12 cellular contexts compared by ENCODE assay signal in the genomic region with DNA sequence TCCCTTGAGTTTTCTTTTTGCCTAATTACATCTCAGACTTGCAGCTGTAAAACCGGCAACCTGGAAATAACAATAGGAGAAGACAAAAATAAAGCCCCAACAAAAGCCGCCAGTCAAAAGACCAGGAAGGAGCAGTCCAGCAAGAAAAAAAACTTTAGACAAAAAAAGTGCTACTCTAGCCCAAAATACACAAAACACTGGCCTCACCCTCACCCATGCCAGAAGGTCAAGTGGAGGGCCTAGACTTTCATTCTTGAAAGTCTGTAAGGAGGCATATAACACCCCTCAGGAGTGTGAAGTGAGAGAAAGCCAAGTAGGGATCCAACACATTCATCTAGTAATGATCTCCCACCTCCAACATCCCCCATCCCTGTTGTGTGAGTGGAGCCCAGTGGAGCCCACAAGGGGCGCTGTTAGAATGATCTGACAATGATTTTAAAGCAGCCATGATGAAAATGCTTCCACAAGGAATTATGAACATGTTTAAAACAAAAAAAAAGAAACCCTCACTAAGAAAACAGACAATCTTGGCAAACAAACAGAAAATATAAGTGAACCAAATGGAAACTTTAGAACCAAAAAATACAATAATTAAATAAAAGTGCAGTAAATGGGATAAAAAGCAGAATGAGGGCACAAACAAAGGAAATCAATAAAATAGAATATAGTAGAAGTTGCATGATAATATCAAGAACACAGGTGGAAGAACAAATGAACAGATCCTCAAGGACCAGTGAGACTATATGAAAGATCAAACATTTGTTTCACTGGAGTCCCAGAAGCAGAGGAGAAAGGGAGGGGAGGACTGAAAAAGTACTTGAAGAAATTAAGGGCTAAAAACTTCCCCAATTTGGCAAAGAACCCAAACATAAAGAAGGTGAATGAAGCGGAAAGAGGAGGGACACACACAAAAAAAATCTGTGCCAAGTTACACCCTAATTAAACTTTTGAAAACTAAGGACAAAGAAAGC. TPM values are rescaled to one million over a fixed set of nuclear protein-coding genes. Genes with fewer than 3 reads are reported as not detected.
DNase-seq lines count a peak whose midpoint lies in the region; ATAC-seq, FAIRE-seq and TF ChIP-seq lines count a peak whose summit lies in the region.
"Had no signal": no experiment of that assay in that cellular context is flagged by ENCODE, and none has a peak within 500 bp of the region (broad histone marks: within the 10 kb centered on the region; RNA-seq: fewer than 3 reads in every experiment).

No MANE protein-coding gene starts in this region.

- H3K9ac ChIP-seq in SK-N-SH (no peak overlapping the region), K562 (ENCODE audit: insufficient read depth in 1 of 2, low read depth in 2 of 2, low read length in 2 of 2) (no peak overlapping the region)

- H3F3A ChIP-seq in SK-N-SH (replicated peaks; ENCODE audit: insufficient read depth) = no peaks in the 10 kb centered on the region

- peaks cover 47% of the 10 kb centered on the region for H3K4me1 Mint-ChIP-seq in osteocyte (ENCODE audit: unreplicated experiment)

- POLR2A ChIA-PET in SK-N-SH (lab: Yijun Ruan, JAX) = no interaction called here
- POLR2A ChIA-PET in HEK293 (lab: Yijun Ruan, JAX) = no interaction called here
- POLR2A ChIA-PET in K562 (lab: Yijun Ruan, JAX) = no interaction called here

- H3K27ac Mint-ChIP-seq in osteocyte (ENCODE audit: unreplicated experiment) = peak overlapping the region; percentile 31

- H3K27ac ChIP-seq in SK-N-SH (ENCODE audit: low read depth in 2 of 2, low read length in 1 of 2) = no peak overlapping the region
- H3K27ac ChIP-seq in HEK293 (ENCODE audit: extremely low read depth, low read depth, low read length) = no peak overlapping the region
- H3K27ac ChIP-seq in K562 (ENCODE audit: extremely low read depth, low read depth, low read length) = no peak overlapping the region
- H3K27ac ChIP-seq: right atrium auricular region had no signal

- H3K4me1 ChIP-seq in SK-N-SH (ENCODE audit: control insufficient read depth in 1 of 2, insufficient read depth in 2 of 2, low read depth in 1 of 2, low read length in 1 of 2) (peaks cover 3 to 23% of the 10 kb centered on the region in 2 experiments; a peak in 2 of 4 replicates), HEK293 (ENCODE audit: control insufficient read depth, insufficient read depth, low read length) (peaks cover 25% of the 10 kb centered on the region), K562 (replicated peaks in 1 of 2; ENCODE audit: control insufficient read depth in 2 of 2, insufficient read depth in 2 of 2, low read length in 2 of 2) (no peaks in the 10 kb centered on the region)

- H3K4me2 ChIP-seq in SK-N-SH (no peak overlapping the region), K562 (ENCODE audit: insufficient read depth, low read length) (no peak overlapping the region)

- peaks cover 5% of the 10 kb centered on the region for H3K9me3 Mint-ChIP-seq in osteocyte (ENCODE audit: unreplicated experiment)

- TF ChIP-seq EP300 in SK-N-SH (IDR thresholded peaks at IDR 0.05; ENCODE audit: borderline replicate concordance in 1 of 2, low read depth in 1 of 2, low read length in 1 of 2) (no peak), K562 (IDR thresholded peaks at IDR 0.05; ENCODE audit: low read length) (no peak)

- H3K36me3 Mint-ChIP-seq in osteocyte (ENCODE audit: unreplicated experiment) = peaks cover 4% of the 10 kb centered on the region

- H3K9me1 ChIP-seq in K562 (ENCODE audit: control insufficient read depth, insufficient read depth, low read length) = no peaks in the 10 kb centered on the region

- no TSS peak for BruUV-seq in K562 (replicated peaks; lab: Mats Ljungman, UMichigan)

- H3K9me2 ChIP-seq in SK-N-SH = no peaks in the 10 kb centered on the region

- H4K20me1 ChIP-seq in SK-N-SH (ENCODE audit: insufficient read depth) (no peaks in the 10 kb centered on the region; the same call in 1 of the 2 replicates), K562 (replicated peaks; ENCODE audit: control insufficient read depth, insufficient read depth, low read length) (no peaks in the 10 kb centered on the region)

- H3K27me3 ChIP-seq in SK-N-SH (ENCODE audit: insufficient read depth) = no peaks in the 10 kb centered on the region
- H3K27me3 ChIP-seq in K562 (ENCODE audit: control insufficient read depth in 2 of 2, insufficient read depth in 2 of 2, low read length in 2 of 2) = no peaks in the 10 kb centered on the region
- H3K27me3 ChIP-seq: right atrium auricular region had no signal

- H3K36me3 ChIP-seq in SK-N-SH (replicated peaks in 1 of 2; ENCODE audit: control insufficient read depth in 1 of 2, insufficient read depth in 2 of 2, low read length in 1 of 2) = peaks cover 0 to 5% of the 10 kb centered on the region in 2 experiments
- H3K36me3 ChIP-seq in HEK293 (ENCODE audit: control insufficient read depth in 2 of 2, insufficient read depth in 1 of 2, low read length in 2 of 2) = no peaks in the 10 kb centered on the region
- H3K36me3 ChIP-seq in K562 (ENCODE audit: control insufficient read depth, insufficient read depth, low read length) = no peaks in the 10 kb centered on the region
- H3K36me3 ChIP-seq: right atrium auricular region had no signal

- ATAC-seq in SK-N-SH treated with all-trans-retinoic acid at 6 μM for 48 hours = no peak
- no peak for ATAC-seq in K562

- no peak overlapping the region for H2AFZ ChIP-seq in SK-N-SH (ENCODE audit: low read depth)
- no peak overlapping the region for H2AFZ ChIP-seq in K562 (ENCODE audit: low read depth, low read length)

- H3K79me2 ChIP-seq in SK-N-SH (ENCODE audit: insufficient read depth) (peaks cover 85% of the 10 kb centered on the region), K562 (ENCODE audit: control insufficient read depth, insufficient read depth, low read length) (no peaks in the 10 kb centered on the region)

- H3K27me3 Mint-ChIP-seq in osteocyte (ENCODE audit: unreplicated experiment) = no peaks in the 10 kb centered on the region

- CTCF ChIA-PET in SK-N-SH (lab: Yijun Ruan, JAX) = no interaction called here
- CTCF ChIA-PET in HEK293 (lab: Yijun Ruan, JAX) = interaction anchor here (1.0 kb wide), 1 partner anchor 131 kb away, joined by 4 read pairs; no protein-coding TSS in a partner anchor
- CTCF ChIA-PET in K562 (lab: Yijun Ruan, JAX; ENCODE audit: low intra/inter-chr PET ratio) = interaction anchor here (0.6 kb wide), 1 partner anchor 13 kb away, joined by 3 read pairs; no protein-coding TSS in a partner anchor

- intact Hi-C loops in K562 (cut with micrococcal nuclease) = no loop called here

- H3K9me3 ChIP-seq in SK-N-SH = no peaks in the 10 kb centered on the region; the same call in 1 of the 2 replicates
- no peaks in the 10 kb centered on the region for H3K9me3 ChIP-seq in HEK293 (ENCODE audit: control insufficient read depth, insufficient read depth, low read depth, low read length)
- no peaks in the 10 kb centered on the region for H3K9me3 ChIP-seq in K562 (replicated peaks; ENCODE audit: control insufficient read depth, insufficient read depth, low read depth, low read length)
- H3K9me3 ChIP-seq: right atrium auricular region had no signal

- no peak for DNase-seq in SK-N-SH
- peak in 2 of 4 experiments; percentile 8 to 11 for DNase-seq in K562 (ENCODE audit: extremely low read depth in 1 of 4, low spot score in 3 of 4)
- DNase-seq in osteocyte (ENCODE audit: extremely low spot score, unreplicated experiment) = no peak
- DNase-seq in cerebellum (ENCODE audit: low spot score) = no peak
- DNase-seq in SHP77 treated with DMSO at 0.1 percent for 48 hours (lab: John Stamatoyannopoulos, UW) = no peak
- DNase-seq in NCI-H524 (lab: John Stamatoyannopoulos, UW) = no peak
- DNase-seq: GF-D8, NCI-H1417, T-helper 9 cell had no signal

- no peak overlapping the region for H3K4me3 Mint-ChIP-seq in osteocyte (ENCODE audit: unreplicated experiment)

- TF ChIP-seq POLR2A in K562 (conservative IDR thresholded peaks at IDR 0.05) = no peak

- in situ Hi-C loops in K562 (cut with MboI) = no loop called here

- peak; percentile 46 for FAIRE-seq in K562 (lab: Jason Lieb, UNC)

- TF ChIP-seq CTCF in SK-N-SH (IDR thresholded peaks at IDR 0.05) (0 out of 2 replicates have a peak, but pooled peaks have one; percentile 18), HEK293 (tag by site-specific recombination; IDR thresholded peaks at IDR 0.05) (no peak), K562 (IDR thresholded peaks at IDR 0.05 in 2 of 3, conservative IDR thresholded peaks at IDR 0.05 in 1 of 3; ENCODE audit: insufficient read depth in 2 of 3, low read depth in 1 of 3, low read length in 3 of 3) (peak in 2 of 3 experiments; percentile 27 to 34; a peak in 1 of 6 replicates), osteocyte (IDR thresholded peaks at IDR 0.05) (peak; percentile 14)

- TF ChIP-seq RAD21 in SK-N-SH (IDR thresholded peaks at IDR 0.05; ENCODE audit: low read length) (no peak), K562 (CRISPR knock-in tag; conservative IDR thresholded peaks at IDR 0.05 in 1 of 2, IDR thresholded peaks at IDR 0.05 in 1 of 2) (no peak)

- 95% methylated on average over 4 of the region's 4 CpGs for WGBS in SK-N-SH (ENCODE audit: low lambda C conversion rate)
- 0% methylated on average over 4 of the region's 4 CpGs for WGBS in K562 (ENCODE audit: insufficient coverage, low coverage, missing lambda C conversion rate)

- no peak overlapping the region for H3K4me3 ChIP-seq in SK-N-SH (ENCODE audit: low read depth in 2 of 2, low read length in 1 of 2)
- no peak overlapping the region for H3K4me3 ChIP-seq in HEK293 (ENCODE audit: low read depth, low read length)
- H3K4me3 ChIP-seq in K562 = no peak overlapping the region
- H3K4me3 ChIP-seq: right atrium auricular region had no signal

RNA-seq across cellular contexts. Expression of a gene that starts 23.9 kb away (rescaled TPM):
- polyA plus RNA-seq in SK-N-SH (2012; rRNA removed) (4.6 and 5.1 TPM in 2 replicates), K562 (2011; rRNA removed) (2.1 and 5.6 TPM in 2 replicates), K562 (2014; fragmentation: Illumina TruSeq; extraction: Trizol) (2.4 and 2.6 TPM in 2 replicates), K562 (2014; fragmentation: Nextera tagmentation; extraction: Ambion mirVana) (under 1 TPM; 0.32 to 0.87 TPM), K562 (2014; rRNA removed) (1.4 and 2.1 TPM in 2 replicates)
- polyA plus RNA-seq in SK-N-SH (2012; cell fraction: cytosol; rRNA removed) = 6.4 and 7.1 TPM in 2 replicates
- 8.3 and 12.1 TPM in 2 replicates for polyA plus RNA-seq in SK-N-SH (2012; cell fraction: nucleus; rRNA removed)
- 10.2 and 14.7 TPM in 2 replicates for total RNA-seq in K562 (2011; cell fraction: chromatin; rRNA removed; ENCODE audit: low replicate concordance)
- total RNA-seq in K562 (2011; cell fraction: nucleolus; rRNA removed) = 1.2 and 2.2 TPM in 2 replicates
- total RNA-seq in K562 (2011; cell fraction: nucleoplasm; rRNA removed) = 1.6 and 2.5 TPM in 2 replicates
- total RNA-seq in K562 (2014; rRNA removed) (0.86 and 1.3 TPM in 2 replicates), K562 (2014; rRNA removed; fragmentation: Illumina TruSeq; extraction: Trizol) (2.6 and 3.1 TPM in 2 replicates), K562 (2015; rRNA removed; fragmentation: Illumina TruSeq; extraction: Trizol) (1.1 and 1.3 TPM in 2 replicates), K562 (2021) (3.1 and 3.9 TPM in 2 replicates), osteocyte (99.1 and 103 TPM in 2 replicates), cerebellum (68.3 TPM)
- polyA plus RNA-seq in K562 (2011; cell fraction: cytosol; rRNA removed) = 0.60 and 1.6 TPM in 2 replicates
- 1.8 and 3.3 TPM in 2 replicates for polyA plus RNA-seq in K562 (2011; cell fraction: nucleus; rRNA removed)
- polyA plus RNA-seq in K562 (2012) = 1.8 and 3.1 TPM in 2 replicates
- 5.6 and 12.8 TPM in 2 replicates for polyA minus RNA-seq in K562 (2011; rRNA and poly(A)+ RNA removed)
- 1.6 and 3.6 TPM in 2 replicates for polyA minus RNA-seq in K562 (2011; cell fraction: cytosol; rRNA and poly(A)+ RNA removed)
- polyA minus RNA-seq in K562 (2011; cell fraction: nucleus; rRNA and poly(A)+ RNA removed) = 2.4 and 2.8 TPM in 2 replicates
